ENCODE assay signal across 10 cellular contexts in the genomic region with DNA sequence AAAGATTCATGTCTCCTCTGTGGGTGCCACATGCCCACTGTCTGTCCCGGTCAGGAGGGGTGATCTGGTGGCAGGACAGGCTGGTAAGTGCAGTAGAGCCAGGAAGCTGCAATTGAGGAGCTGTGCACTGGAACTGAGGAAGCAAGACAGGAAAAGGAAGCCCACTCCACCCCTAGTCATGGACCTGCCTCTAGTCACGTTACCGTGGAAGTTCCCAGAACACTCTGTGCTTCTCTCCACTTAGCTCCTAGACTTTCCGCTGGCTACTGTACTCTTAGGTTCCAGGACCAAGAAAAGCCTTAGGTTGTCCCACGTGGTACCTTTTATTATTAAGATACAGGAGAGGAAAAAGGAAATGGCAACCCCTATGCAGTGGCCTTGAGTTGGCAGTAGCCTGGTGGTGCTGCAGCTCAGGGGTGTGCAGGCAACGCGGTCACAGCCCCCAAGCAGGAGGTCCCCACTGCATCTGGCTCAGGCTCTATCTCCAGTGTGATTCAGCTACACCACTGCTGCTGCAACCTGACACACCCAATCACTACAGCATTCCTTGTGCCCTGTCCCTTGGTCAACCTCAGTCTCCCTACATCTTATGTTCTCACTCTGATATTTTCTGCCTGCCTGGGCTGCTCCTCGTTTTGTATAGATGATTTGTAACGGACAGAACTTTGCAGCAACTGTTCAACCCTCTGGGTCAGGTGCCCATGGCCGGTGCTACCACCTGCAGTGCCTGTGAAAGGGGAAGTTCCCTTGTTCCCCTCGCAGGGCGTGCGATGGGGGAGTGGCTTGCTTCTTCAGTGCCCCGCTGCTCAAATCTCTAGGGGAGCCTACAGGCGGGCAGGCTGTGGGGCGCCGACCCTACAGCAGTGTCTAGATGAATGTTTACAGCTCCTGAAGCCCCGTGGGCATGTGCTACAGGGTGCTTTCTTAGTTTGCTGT. TPM values are rescaled to one million over a fixed set of nuclear protein-coding genes. Genes with fewer than 3 reads are reported as not detected.
A peak's percentile ranks its signal among the peaks of the same experiment; 100 is the strongest.
DNase-seq lines count a peak whose midpoint lies in the region; ATAC-seq, FAIRE-seq and TF ChIP-seq lines count a peak whose summit lies in the region.
"Had no signal": no experiment of that assay in that cellular context is flagged by ENCODE, and none has a peak within 500 bp of the region (broad histone marks: within the 10 kb centered on the region; RNA-seq: fewer than 3 reads in every experiment).

No MANE protein-coding gene starts in this region.

- intact Hi-C loops in activated T-helper 2 cell treated with anti-CD3 and anti-CD28 coated beads, Interferon-gamma antibody, Interleukin-2, Interleukin-4, amounts not matched to agents 10 μg/mL and 5 μg/mL and 100 μg/mL, durations not matched to agents 14 hours and 24 hours and 36 hours (cut with micrococcal nuclease), result no loop called here
- intact Hi-C loops in mucosa of descending colon (cut with DNase I, micrococcal nuclease), result no loop called here
- intact Hi-C loops in esophagus squamous epithelium (cut with DNase I), result no loop called here

- no peaks in the 10 kb centered on the region for H3K36me3 ChIP-seq in mucosa of descending colon (ENCODE audit: low read depth)
- no peaks in the 10 kb centered on the region for H3K36me3 ChIP-seq in esophagus squamous epithelium
- no peaks in the 10 kb centered on the region for H3K36me3 ChIP-seq in small intestine (ENCODE audit: control insufficient read depth in 2 of 2, insufficient read depth in 2 of 2, low read length in 2 of 2)
- H3K36me3 ChIP-seq: pancreas had no signal

- no peak for DNase-seq in activated T-helper 2 cell treated with anti-CD3 and anti-CD28 coated beads, Interferon-gamma antibody, Interleukin-2, Interleukin-4, amounts not matched to agents 10 μg/mL and 5 μg/mL and 100 μg/mL, durations not matched to agents 14 hours and 24 hours and 36 hours (ENCODE audit: low spot score)
- DNase-seq in mucosa of descending colon (peak in 2 of 3 donors; percentile 3 to 61), type B pancreatic cell (ENCODE audit: extremely low spot score, unreplicated experiment) (no peak), esophagus squamous epithelium (lab: John Stamatoyannopoulos, UW) (no peak), small intestine (no peak), GM12892 (ENCODE audit: insufficient read length) (no peak)

- H3K36me3 Mint-ChIP-seq in activated T-helper 2 cell treated with anti-CD3 and anti-CD28 coated beads, Interferon-gamma antibody, Interleukin-2, Interleukin-4, amounts not matched to agents 10 μg/mL and 5 μg/mL and 100 μg/mL, durations not matched to agents 14 hours and 24 hours and 36 hours (ENCODE audit: low read depth), result no peaks in the 10 kb centered on the region
- no peaks in the 10 kb centered on the region for H3K36me3 Mint-ChIP-seq in type B pancreatic cell

- H3K27me3 ChIP-seq in esophagus squamous epithelium (peaks cover 0 to 34% (median 0%) of the 10 kb centered on the region in 4 donors), small intestine (ENCODE audit: control insufficient read depth in 2 of 2, insufficient read depth in 2 of 2, low read length in 2 of 2) (peaks cover 0 to 3% of the 10 kb centered on the region in 2 donors)
- H3K27me3 ChIP-seq: pancreas had no signal

- H3K27ac Mint-ChIP-seq in activated T-helper 2 cell treated with anti-CD3 and anti-CD28 coated beads, Interferon-gamma antibody, Interleukin-2, Interleukin-4, amounts not matched to agents 10 μg/mL and 5 μg/mL and 100 μg/mL, durations not matched to agents 14 hours and 24 hours and 36 hours, result no peak overlapping the region
- no peak overlapping the region for H3K27ac Mint-ChIP-seq in type B pancreatic cell

- H3K4me1 ChIP-seq in mucosa of descending colon (ENCODE audit: low read depth), result no peaks in the 10 kb centered on the region
- no peaks in the 10 kb centered on the region for H3K4me1 ChIP-seq in esophagus squamous epithelium
- no peaks in the 10 kb centered on the region for H3K4me1 ChIP-seq in small intestine (ENCODE audit: control insufficient read depth in 2 of 2, insufficient read depth in 1 of 2, low read depth in 1 of 2, low read length in 1 of 2)
- H3K4me1 ChIP-seq: pancreas had no signal

- no peaks in the 10 kb centered on the region for H3K9me3 Mint-ChIP-seq in activated T-helper 2 cell treated with anti-CD3 and anti-CD28 coated beads, Interferon-gamma antibody, Interleukin-2, Interleukin-4, amounts not matched to agents 10 μg/mL and 5 μg/mL and 100 μg/mL, durations not matched to agents 14 hours and 24 hours and 36 hours
- peaks cover 5% of the 10 kb centered on the region for H3K9me3 Mint-ChIP-seq in type B pancreatic cell

- TF ChIP-seq CTCF in mucosa of descending colon (IDR thresholded peaks at IDR 0.05), result no peak
- no peak for TF ChIP-seq CTCF in type B pancreatic cell (conservative IDR thresholded peaks at IDR 0.05)
- TF ChIP-seq CTCF in esophagus squamous epithelium (IDR thresholded peaks at IDR 0.05), result no peak

- peak; percentile 67 for ATAC-seq in GM18502 (IDR thresholded peaks at IDR 0.05; ENCODE audit: poor library complexity, unreplicated experiment)
- ATAC-seq in HG03354 (IDR thresholded peaks at IDR 0.05; ENCODE audit: poor library complexity, severe bottlenecking, unreplicated experiment), result peak; percentile 72
- ATAC-seq in mucosa of descending colon, result peak; percentile 62

- peaks cover 10% of the 10 kb centered on the region for H3K27me3 Mint-ChIP-seq in activated T-helper 2 cell treated with anti-CD3 and anti-CD28 coated beads, Interferon-gamma antibody, Interleukin-2, Interleukin-4, amounts not matched to agents 10 μg/mL and 5 μg/mL and 100 μg/mL, durations not matched to agents 14 hours and 24 hours and 36 hours (ENCODE audit: low read depth)
- H3K27me3 Mint-ChIP-seq in type B pancreatic cell, result peaks cover 74% of the 10 kb centered on the region

- H3K27ac ChIP-seq in esophagus squamous epithelium (no peak overlapping the region), small intestine (ENCODE audit: low read depth in 1 of 2, low read length in 1 of 2) (no peak overlapping the region)
- H3K27ac ChIP-seq: epithelial cell of prostate, pancreas had no signal

- H3K9me3 ChIP-seq in mucosa of descending colon (no peaks in the 10 kb centered on the region), esophagus squamous epithelium (no peaks in the 10 kb centered on the region), small intestine (ENCODE audit: control insufficient read depth, low read depth) (no peaks in the 10 kb centered on the region)
- H3K9me3 ChIP-seq: pancreas had no signal

- peaks cover 3% of the 10 kb centered on the region for H3K4me1 Mint-ChIP-seq in activated T-helper 2 cell treated with anti-CD3 and anti-CD28 coated beads, Interferon-gamma antibody, Interleukin-2, Interleukin-4, amounts not matched to agents 10 μg/mL and 5 μg/mL and 100 μg/mL, durations not matched to agents 14 hours and 24 hours and 36 hours (ENCODE audit: low read depth)
- H3K4me1 Mint-ChIP-seq in type B pancreatic cell (ENCODE audit: unreplicated experiment), result no peaks in the 10 kb centered on the region

- FAIRE-seq in small intestine (lab: Jason Lieb, UNC) (no peak), GM12892 (lab: Jason Lieb, UNC) (no peak)
- FAIRE-seq: pancreas had no signal

- no peak for TF ChIP-seq POLR2A in esophagus squamous epithelium (IDR thresholded peaks at IDR 0.05)
- TF ChIP-seq POLR2A in GM12892 (IDR thresholded peaks at IDR 0.05; ENCODE audit: low read depth, low read length), result no peak

- WGBS in esophagus squamous epithelium, 2 donors, result 30 to 55% methylated on average over 6 to 11 of the region's 18 CpGs
- 32 to 33% (median 32%) methylated on average over 18 of the region's 18 CpGs for WGBS in small intestine, 3 donors

- no peak overlapping the region for H3K4me3 ChIP-seq in mucosa of descending colon
- H3K4me3 ChIP-seq in esophagus squamous epithelium, result peak overlapping the region in 2 of 4 donors; percentile 6 to 53
- no peak overlapping the region for H3K4me3 ChIP-seq in small intestine (ENCODE audit: low read depth in 1 of 2, low read length in 2 of 2)

- H3K4me3 Mint-ChIP-seq in activated T-helper 2 cell treated with anti-CD3 and anti-CD28 coated beads, Interferon-gamma antibody, Interleukin-2, Interleukin-4, amounts not matched to agents 10 μg/mL and 5 μg/mL and 100 μg/mL, durations not matched to agents 14 hours and 24 hours and 36 hours (ENCODE audit: low read depth), result peak overlapping the region; percentile 45
- no peak overlapping the region for H3K4me3 Mint-ChIP-seq in type B pancreatic cell

RNA-seq across cellular contexts. Expression of a gene that starts 24.4 kb away (rescaled TPM):
- total RNA-seq in activated T-helper 2 cell treated with anti-CD3 and anti-CD28 coated beads, Interferon-gamma antibody, Interleukin-2, Interleukin-4, amounts not matched to agents 10 μg/mL and 5 μg/mL and 100 μg/mL, durations not matched to agents 14 hours and 24 hours and 36 hours, result not detected in 2 replicates
- total RNA-seq in mucosa of descending colon (not detected), type B pancreatic cell (ENCODE audit: low replicate concordance) (0.12 and 0.14 TPM in 2 replicates), esophagus squamous epithelium (under 1 TPM in 1 of 4 donors, not detected in 3; under 0.01 TPM)
- under 1 TPM in 1 of 3 donors, not detected in 2; 0.03 TPM for polyA plus RNA-seq in small intestine
- not detected for polyA plus RNA-seq in GM12892 (2012; ENCODE audit: missing spikeins)
- total RNA-seq: pancreas had no signal

Comparison
In these comparisons a context has a peak if more than half of its experiments do, and no peak if none do; other contexts are left out.
1. DNase-seq: peak in mucosa of descending colon (2 of 3); none in activated T-helper 2 cell treated with anti-CD3 and anti-CD28 coated beads, Interferon-gamma antibody, Interleukin-2, Interleukin-4, amounts not matched to agents 10 μg/mL and 5 μg/mL and 100 μg/mL, durations not matched to agents 14 hours and 24 hours and 36 hours (single experiment), type B pancreatic cell (single experiment), esophagus squamous epithelium (single experiment), small intestine (single experiment) and GM12892 (single experiment).
2. Peak in every context shown above with its lines, with median percentiles within 50 percentile points of each other: ATAC-seq.